ENCODE assay signal across 15 cellular contexts in the genomic region with DNA sequence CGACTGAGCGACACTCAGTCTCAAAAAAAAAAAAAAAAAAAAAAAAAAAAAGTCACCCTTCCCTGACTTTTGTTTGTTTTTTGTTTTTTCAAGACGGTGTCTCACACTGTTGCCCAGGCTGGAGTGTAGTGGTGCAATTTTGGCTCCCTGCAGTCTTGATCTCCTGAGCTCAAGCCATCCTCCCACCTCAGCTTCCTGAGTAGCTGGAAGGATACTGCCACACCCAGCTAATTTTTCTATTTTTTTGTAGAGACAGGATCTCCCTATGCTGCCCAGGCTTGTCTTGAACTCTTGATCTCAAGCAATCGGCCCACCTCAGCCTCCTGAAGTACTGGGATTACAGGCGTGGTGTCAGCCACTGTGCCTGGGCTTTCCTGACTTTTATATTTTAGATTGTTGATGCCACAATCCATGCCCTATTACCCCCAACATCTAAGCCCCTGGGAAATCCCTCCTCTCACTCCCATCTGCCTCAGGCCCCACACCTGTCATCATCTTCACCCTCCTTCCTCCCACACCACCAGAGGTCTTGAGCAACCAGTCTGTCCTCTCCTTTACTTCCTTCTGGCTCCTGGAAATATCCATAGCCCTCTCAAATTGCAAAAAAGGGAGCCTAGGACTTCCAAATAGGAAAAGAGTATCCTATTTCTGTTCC. TPM values are rescaled to one million over a fixed set of nuclear protein-coding genes. Genes with fewer than 3 reads are reported as not detected.
DNase-seq lines count a peak whose midpoint lies in the region; ATAC-seq, FAIRE-seq and TF ChIP-seq lines count a peak whose summit lies in the region.
"Had no signal": no experiment of that assay in that cellular context is flagged by ENCODE, and none has a peak within 500 bp of the region (broad histone marks: within the 10 kb centered on the region; RNA-seq: fewer than 3 reads in every experiment).

No MANE protein-coding gene starts in this region.

- no peaks in the 10 kb centered on the region for H3K9me3 ChIP-seq in T-helper 17 cell (ENCODE audit: control insufficient read depth, low read length, poor library complexity, severe bottlenecking)
- no peaks in the 10 kb centered on the region for H3K9me3 ChIP-seq in esophagus (ENCODE audit: control insufficient read depth in 2 of 2, insufficient read depth in 1 of 2, low read depth in 1 of 2, low read length in 1 of 2)
- H3K9me3 ChIP-seq: SJSA1 had no signal

- H3K27me3 ChIP-seq in esophagus (ENCODE audit: control insufficient read depth in 1 of 2, insufficient read depth in 2 of 2, low read length in 2 of 2), result no peaks in the 10 kb centered on the region
- H3K27me3 ChIP-seq: SJSA1 had no signal

- no peaks in the 10 kb centered on the region for H3K4me1 ChIP-seq in esophagus (ENCODE audit: control insufficient read depth in 2 of 2, insufficient read depth in 2 of 2, low read length in 1 of 2)
- H3K4me1 ChIP-seq: SJSA1 had no signal

- H3K4me3 Mint-ChIP-seq in activated CD4-positive, alpha-beta T cell treated with anti-CD3 and anti-CD28 coated beads for 36 hours, result no peak overlapping the region
- peak overlapping the region; percentile 62 for H3K4me3 Mint-ChIP-seq in T-helper 17 cell
- H3K4me3 Mint-ChIP-seq: activated B cell treated with CpG ODN at 0.5 μM for 24 hours; naive thymus-derived CD8-positive, alpha-beta T cell had no signal

- peaks cover 32% of the 10 kb centered on the region for H3K4me1 Mint-ChIP-seq in activated CD4-positive, alpha-beta T cell treated with anti-CD3 and anti-CD28 coated beads for 36 hours
- peaks cover 29% of the 10 kb centered on the region for H3K4me1 Mint-ChIP-seq in T-helper 17 cell
- H3K4me1 Mint-ChIP-seq: activated B cell treated with CpG ODN at 0.5 μM for 24 hours had no signal

- peak overlapping the region; percentile 10 for H3K27ac Mint-ChIP-seq in activated CD4-positive, alpha-beta T cell treated with anti-CD3 and anti-CD28 coated beads for 36 hours
- H3K27ac Mint-ChIP-seq in T-helper 17 cell, result peak overlapping the region; percentile 39
- H3K27ac Mint-ChIP-seq: activated B cell treated with CpG ODN at 0.5 μM for 24 hours had no signal

- 46 to 72% methylated on average over 4 to 5 of the region's 5 CpGs for WGBS in esophagus, 2 donors

- intact Hi-C loops in activated CD4-positive, alpha-beta T cell treated with anti-CD3 and anti-CD28 coated beads for 36 hours (cut with DNase I, micrococcal nuclease), result loop anchor here (1.0 kb wide), 1 partner anchor 32 kb away; no protein-coding TSS in a partner anchor

- POLR2A ChIA-PET in activated CD4-positive, alpha-beta T cell treated with anti-CD3 and anti-CD28 coated beads for 36 hours (lab: Charles Lee), result no interaction called here

- H3K27ac ChIP-seq in esophagus (ENCODE audit: low read depth in 2 of 2, low read length in 1 of 2) (peak overlapping the region; percentile 76 to 88), skin epidermis (peak overlapping the region in 18 of 21 experiments; percentile 7 to 79 (median 56))
- H3K27ac ChIP-seq: SJSA1 had no signal

- H3K4me3 ChIP-seq in esophagus (ENCODE audit: low read depth in 1 of 2, low read length in 2 of 2), result no peak overlapping the region
- H3K4me3 ChIP-seq in skin epidermis, result no peak overlapping the region
- H3K4me3 ChIP-seq: SJSA1 had no signal

- CTCF ChIA-PET in activated CD4-positive, alpha-beta T cell treated with anti-CD3 and anti-CD28 coated beads for 36 hours (lab: Charles Lee), result interaction anchor here (0.6 to 5.2 kb wide), 17 partner anchors 8 to 311 kb away, joined by 3 to 69 read pairs (median 4); a partner anchor contains a TSS

- H3K9me3 Mint-ChIP-seq in activated CD4-positive, alpha-beta T cell treated with anti-CD3 and anti-CD28 coated beads for 36 hours (ENCODE audit: low read depth), result no peaks in the 10 kb centered on the region
- H3K9me3 Mint-ChIP-seq: activated B cell treated with CpG ODN at 0.5 μM for 24 hours; naive thymus-derived CD8-positive, alpha-beta T cell had no signal

- no peak for DNase-seq in activated CD4-positive, alpha-beta T cell treated with anti-CD3 and anti-CD28 coated beads for 36 hours
- DNase-seq in activated CD4-positive, alpha-beta T cell treated with anti-CD3 and anti-CD28 coated beads for 4 hours, result no peak
- DNase-seq in T-helper 17 cell (no peak), kidney tubule cell (ENCODE audit: low spot score) (no peak), GM12891 (ENCODE audit: insufficient read length, low spot score) (no peak)
- DNase-seq: activated B cell treated with CpG ODN at 0.5 μM for 24 hours; activated effector memory CD4-positive, alpha-beta T cell treated with anti-CD3 and anti-CD28 coated beads, Interleukin-2, amount 50 U/mL, for 16 hours; naive thymus-derived CD8-positive, alpha-beta T cell; NCI-H1417; NCI-H526 treated with DMSO at 0.1 percent for 48 hours had no signal

- TF ChIP-seq POLR2A in GM12891 (IDR thresholded peaks at IDR 0.05; ENCODE audit: low read depth, low read length), result no peak

- no peak for ATAC-seq in activated CD4-positive, alpha-beta T cell treated with anti-CD3 and anti-CD28 coated beads for 36 hours
- no peak for ATAC-seq in T-helper 17 cell
- ATAC-seq in HG03175 (IDR thresholded peaks at IDR 0.05; ENCODE audit: unreplicated experiment), result no peak
- ATAC-seq: naive thymus-derived CD8-positive, alpha-beta T cell had no signal

- FAIRE-seq in GM12891 (lab: Jason Lieb, UNC), result no peak

- peaks cover 58% of the 10 kb centered on the region for H3K36me3 Mint-ChIP-seq in activated CD4-positive, alpha-beta T cell treated with anti-CD3 and anti-CD28 coated beads for 36 hours (ENCODE audit: low read depth)
- peaks cover 9% of the 10 kb centered on the region for H3K36me3 Mint-ChIP-seq in T-helper 17 cell (ENCODE audit: low read depth)

- no peaks in the 10 kb centered on the region for H3K27me3 Mint-ChIP-seq in activated CD4-positive, alpha-beta T cell treated with anti-CD3 and anti-CD28 coated beads for 36 hours
- no peaks in the 10 kb centered on the region for H3K27me3 Mint-ChIP-seq in T-helper 17 cell
- H3K27me3 Mint-ChIP-seq: activated B cell treated with CpG ODN at 0.5 μM for 24 hours; naive thymus-derived CD8-positive, alpha-beta T cell had no signal

- H3K36me3 ChIP-seq in esophagus (ENCODE audit: control insufficient read depth in 2 of 2, insufficient read depth in 2 of 2, low read length in 1 of 2), result peaks cover 6 to 15% of the 10 kb centered on the region in 2 donors
- H3K36me3 ChIP-seq: SJSA1 had no signal

TF ChIP-seq in GM12891, 5 proteins besides CTCF, POLR2A, EP300 and RAD21:
- no peak for TF ChIP-seq PAX5 (IDR thresholded peaks at IDR 0.05; ENCODE audit: insufficient read depth, low read length, severe bottlenecking)
TF ChIP-seq in GM12891: peak in this region for 0.

RNA-seq across cellular contexts. Expression of a gene that starts 7.8 kb away (rescaled TPM):
- total RNA-seq in activated CD4-positive, alpha-beta T cell treated with anti-CD3 and anti-CD28 coated beads for 36 hours, result 10 to 100 TPM; 14.9 to 16.3 TPM
- 1 to 10 TPM; 3.9 to 9.4 TPM for total RNA-seq in T-helper 17 cell
- 1 to 10 TPM; 1.5 TPM for polyA plus RNA-seq in esophagus
- 2.1 TPM for polyA plus RNA-seq in GM12891 (2012; ENCODE audit: low read depth, missing spikeins)

RNA-seq across cellular contexts. Expression of a gene that starts 13.1 kb away (rescaled TPM):
- total RNA-seq in activated CD4-positive, alpha-beta T cell treated with anti-CD3 and anti-CD28 coated beads for 36 hours, result 10 to 100 TPM; 33.9 to 64.0 TPM
- total RNA-seq in T-helper 17 cell, result 10 to 100 TPM; 46.9 to 72.3 TPM
- 100 to 1,000 TPM; 899 to 941 TPM for polyA plus RNA-seq in esophagus
- 1,337 TPM for polyA plus RNA-seq in GM12891 (2012; ENCODE audit: low read depth, missing spikeins)

RNA-seq across cellular contexts. Expression of a gene that starts 31.6 kb away (rescaled TPM):
- total RNA-seq in activated CD4-positive, alpha-beta T cell treated with anti-CD3 and anti-CD28 coated beads for 36 hours, result 1 to 10 TPM; 2.9 to 3.4 TPM
- total RNA-seq in T-helper 17 cell, result 1 to 10 TPM; 1.5 to 2.2 TPM
- 10 to 100 TPM; 14.3 to 14.9 TPM for polyA plus RNA-seq in esophagus
- polyA plus RNA-seq in GM12891 (2012; ENCODE audit: low read depth, missing spikeins), result 10.0 TPM

RNA-seq across cellular contexts. Expression of a gene that starts 51.3 kb away (rescaled TPM):
- total RNA-seq in activated CD4-positive, alpha-beta T cell treated with anti-CD3 and anti-CD28 coated beads for 36 hours, result under 1 TPM; 0.32 to 0.57 TPM
- total RNA-seq in T-helper 17 cell, result under 1 TPM; 0.60 to 0.80 TPM
- polyA plus RNA-seq in esophagus, result 100 to 1,000 TPM in 1 of 2 donors, 10 to 100 TPM in 1; 49.4 to 102 TPM
- polyA plus RNA-seq in GM12891 (2012; ENCODE audit: low read depth, missing spikeins), result 0.04 TPM
- total RNA-seq: activated B cell treated with CpG ODN at 0.5 μM for 24 hours, glomerular endothelial cell, SJSA1 had no signal

RNA-seq across cellular contexts. Expression of a gene that starts 54.8 kb away (rescaled TPM):
- total RNA-seq in activated CD4-positive, alpha-beta T cell treated with anti-CD3 and anti-CD28 coated beads for 36 hours, result 10 to 100 TPM; 33.2 to 35.1 TPM
- 10 to 100 TPM; 56.4 to 57.0 TPM for total RNA-seq in T-helper 17 cell
- polyA plus RNA-seq in esophagus, result 10 to 100 TPM; 78.2 to 88.8 TPM
- 56.2 TPM for polyA plus RNA-seq in GM12891 (2012; ENCODE audit: low read depth, missing spikeins)
